In genomic region chr1:203557958-203558760, GRCh38 we compare ENCODE assay signal across 1 cellular context.
A peak's percentile ranks its signal among the peaks of the same experiment; 100 is the strongest.
TF ChIP-seq lines count a peak whose summit lies in the region.

No MANE protein-coding gene starts in this region.

TF ChIP-seq in HEK293, 187 proteins besides CTCF, POLR2A, EP300 and RAD21 (continued from another document):
- TF ChIP-seq, protein P1, sequence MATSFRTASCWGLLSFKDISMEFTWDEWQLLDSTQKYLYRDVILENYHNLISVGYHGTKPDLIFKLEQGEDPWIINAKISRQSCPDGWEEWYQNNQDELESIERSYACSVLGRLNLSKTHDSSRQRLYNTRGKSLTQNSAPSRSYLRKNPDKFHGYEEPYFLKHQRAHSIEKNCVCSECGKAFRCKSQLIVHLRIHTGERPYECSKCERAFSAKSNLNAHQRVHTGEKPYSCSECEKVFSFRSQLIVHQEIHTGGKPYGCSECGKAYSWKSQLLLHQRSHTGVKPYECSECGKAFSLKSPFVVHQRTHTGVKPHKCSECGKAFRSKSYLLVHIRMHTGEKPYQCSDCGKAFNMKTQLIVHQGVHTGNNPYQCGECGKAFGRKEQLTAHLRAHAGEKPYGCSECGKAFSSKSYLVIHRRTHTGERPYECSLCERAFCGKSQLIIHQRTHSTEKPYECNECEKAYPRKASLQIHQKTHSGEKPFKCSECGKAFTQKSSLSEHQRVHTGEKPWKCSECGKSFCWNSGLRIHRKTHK (tag by site-specific recombination; IDR thresholded peaks at IDR 0.05) = no peak
- peak; percentile 92 for TF ChIP-seq ZEB2 (tag by site-specific recombination; IDR thresholded peaks at IDR 0.05)
- TF ChIP-seq, protein P2, sequence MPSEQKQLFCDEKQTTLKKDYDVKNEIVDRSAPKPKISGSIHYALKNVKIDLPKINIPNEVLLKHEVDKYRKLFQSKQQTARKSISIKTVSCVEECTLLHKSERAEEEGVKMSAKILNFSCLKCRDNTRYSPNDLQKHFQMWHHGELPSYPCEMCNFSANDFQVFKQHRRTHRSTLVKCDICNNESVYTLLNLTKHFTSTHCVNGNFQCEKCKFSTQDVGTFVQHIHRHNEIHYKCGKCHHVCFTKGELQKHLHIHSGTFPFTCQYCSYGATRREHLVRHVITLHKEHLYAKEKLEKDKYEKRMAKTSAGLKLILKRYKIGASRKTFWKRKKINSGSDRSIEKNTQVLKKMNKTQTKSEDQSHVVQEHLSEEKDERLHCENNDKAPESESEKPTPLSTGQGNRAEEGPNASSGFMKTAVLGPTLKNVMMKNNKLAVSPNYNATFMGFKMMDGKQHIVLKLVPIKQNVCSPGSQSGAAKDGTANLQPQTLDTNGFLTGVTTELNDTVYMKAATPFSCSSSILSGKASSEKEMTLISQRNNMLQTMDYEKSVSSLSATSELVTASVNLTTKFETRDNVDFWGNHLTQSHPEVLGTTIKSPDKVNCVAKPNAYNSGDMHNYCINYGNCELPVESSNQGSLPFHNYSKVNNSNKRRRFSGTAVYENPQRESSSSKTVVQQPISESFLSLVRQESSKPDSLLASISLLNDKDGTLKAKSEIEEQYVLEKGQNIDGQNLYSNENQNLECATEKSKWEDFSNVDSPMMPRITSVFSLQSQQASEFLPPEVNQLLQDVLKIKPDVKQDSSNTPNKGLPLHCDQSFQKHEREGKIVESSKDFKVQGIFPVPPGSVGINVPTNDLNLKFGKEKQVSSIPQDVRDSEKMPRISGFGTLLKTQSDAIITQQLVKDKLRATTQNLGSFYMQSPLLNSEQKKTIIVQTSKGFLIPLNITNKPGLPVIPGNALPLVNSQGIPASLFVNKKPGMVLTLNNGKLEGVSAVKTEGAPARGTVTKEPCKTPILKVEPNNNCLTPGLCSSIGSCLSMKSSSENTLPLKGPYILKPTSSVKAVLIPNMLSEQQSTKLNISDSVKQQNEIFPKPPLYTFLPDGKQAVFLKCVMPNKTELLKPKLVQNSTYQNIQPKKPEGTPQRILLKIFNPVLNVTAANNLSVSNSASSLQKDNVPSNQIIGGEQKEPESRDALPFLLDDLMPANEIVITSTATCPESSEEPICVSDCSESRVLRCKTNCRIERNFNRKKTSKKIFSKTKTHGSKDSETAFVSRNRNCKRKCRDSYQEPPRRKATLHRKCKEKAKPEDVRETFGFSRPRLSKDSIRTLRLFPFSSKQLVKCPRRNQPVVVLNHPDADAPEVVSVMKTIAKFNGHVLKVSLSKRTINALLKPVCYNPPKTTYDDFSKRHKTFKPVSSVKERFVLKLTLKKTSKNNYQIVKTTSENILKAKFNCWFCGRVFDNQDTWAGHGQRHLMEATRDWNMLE (tag by site-specific recombination; conservative IDR thresholded peaks at IDR 0.05; ENCODE audit: low read depth) = 0 out of 2 replicates have a peak, but pooled peaks have one; percentile 15
- TF ChIP-seq, protein P3, sequence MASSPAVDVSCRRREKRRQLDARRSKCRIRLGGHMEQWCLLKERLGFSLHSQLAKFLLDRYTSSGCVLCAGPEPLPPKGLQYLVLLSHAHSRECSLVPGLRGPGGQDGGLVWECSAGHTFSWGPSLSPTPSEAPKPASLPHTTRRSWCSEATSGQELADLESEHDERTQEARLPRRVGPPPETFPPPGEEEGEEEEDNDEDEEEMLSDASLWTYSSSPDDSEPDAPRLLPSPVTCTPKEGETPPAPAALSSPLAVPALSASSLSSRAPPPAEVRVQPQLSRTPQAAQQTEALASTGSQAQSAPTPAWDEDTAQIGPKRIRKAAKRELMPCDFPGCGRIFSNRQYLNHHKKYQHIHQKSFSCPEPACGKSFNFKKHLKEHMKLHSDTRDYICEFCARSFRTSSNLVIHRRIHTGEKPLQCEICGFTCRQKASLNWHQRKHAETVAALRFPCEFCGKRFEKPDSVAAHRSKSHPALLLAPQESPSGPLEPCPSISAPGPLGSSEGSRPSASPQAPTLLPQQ (tag by site-specific recombination; IDR thresholded peaks at IDR 0.05) = peak; percentile 72
- peak; percentile 77 for TF ChIP-seq KLF17 (tag by site-specific recombination; IDR thresholded peaks at IDR 0.05)
